8 cellular contexts compared by ENCODE assay signal in genomic region chr14:58199726-58200479, GRCh38. TPM values are rescaled to one million over a fixed set of nuclear protein-coding genes. Genes with fewer than 3 reads are reported as not detected.
DNase-seq lines count a peak whose midpoint lies in the region; ATAC-seq, FAIRE-seq and TF ChIP-seq lines count a peak whose summit lies in the region.

TSS of gene ACTR10 (plus strand) at chr14:58200149. CDS start at chr14:58200218, 69 bp downstream.

- H3K27ac Mint-ChIP-seq in activated T-cell treated with anti-CD3 and anti-CD28 coated beads, Interleukin-2, amount 50 U/mL, for 72 hours: peak within 1 kb of the TSS; percentile 98

- peak within 1 kb of the TSS; percentile 43; the same call in 1 of the 2 replicates for H3K9ac ChIP-seq in KMS-11

- TF ChIP-seq POLR2A in esophagus muscularis mucosa (IDR thresholded peaks at IDR 0.05; ENCODE audit: low read depth): no peak

- H3K36me3 ChIP-seq in KMS-11 (ENCODE audit: insufficient read depth) (no peaks in the 10 kb centered on the region), esophagus muscularis mucosa (peaks cover 0 to 22% (median 17%) of the 10 kb centered on the region in 4 donors), muscle layer of duodenum (ENCODE audit: control insufficient read depth in 1 of 2, insufficient read depth in 2 of 2, low read length in 2 of 2) (peaks cover 0 to 7% of the 10 kb centered on the region in 2 donors)

- H3K4me3 ChIP-seq in KMS-11 (IDR thresholded peaks at IDR 0.05; ENCODE audit: insufficient read depth, low read depth, low read length): no peak within 1 kb of the TSS
- peak within 1 kb of the TSS; percentile 74 to 97 (median 78) for H3K4me3 ChIP-seq in esophagus muscularis mucosa
- peak within 1 kb of the TSS; percentile 88 to 97 for H3K4me3 ChIP-seq in muscle layer of duodenum (ENCODE audit: low read depth in 1 of 2, low read length in 2 of 2)

- H3K9me3 ChIP-seq in esophagus muscularis mucosa (no peaks in the 10 kb centered on the region), muscle layer of duodenum (ENCODE audit: control insufficient read depth in 1 of 2, low read length in 2 of 2) (no peaks in the 10 kb centered on the region)

- H2AFZ ChIP-seq in KMS-11 (ENCODE audit: low read depth): peak within 1 kb of the TSS; percentile 87

- H3K4me3 Mint-ChIP-seq in activated T-cell treated with anti-CD3 and anti-CD28 coated beads, Interleukin-2, amount 50 U/mL, for 72 hours: peak within 1 kb of the TSS; percentile 92 to 99

- no peaks in the 10 kb centered on the region for H3K27me3 ChIP-seq in KMS-11 (ENCODE audit: insufficient read depth, low read depth)
- no peaks in the 10 kb centered on the region for H3K27me3 ChIP-seq in esophagus muscularis mucosa
- no peaks in the 10 kb centered on the region for H3K27me3 ChIP-seq in muscle layer of duodenum (ENCODE audit: low read depth, low read length)

- 0% methylated on average over 8 of the region's 78 CpGs for WGBS in esophagus muscularis mucosa

- H4K20me1 ChIP-seq in KMS-11 (ENCODE audit: insufficient read depth): no peaks in the 10 kb centered on the region

- H3K9me3 Mint-ChIP-seq in activated T-cell treated with anti-CD3 and anti-CD28 coated beads, Interleukin-2, amount 50 U/mL, for 72 hours: no peaks in the 10 kb centered on the region

- H3K27ac ChIP-seq in KMS-11: peak within 1 kb of the TSS; percentile 50; the same call in 1 of the 2 replicates
- peak within 1 kb of the TSS; percentile 92 to 94 (median 93) for H3K27ac ChIP-seq in esophagus muscularis mucosa (replicated peaks in 1 of 4)
- peak within 1 kb of the TSS; percentile 83 for H3K27ac ChIP-seq in muscle layer of duodenum (ENCODE audit: low read length)

- peaks cover 22% of the 10 kb centered on the region for H3K4me1 Mint-ChIP-seq in activated T-cell treated with anti-CD3 and anti-CD28 coated beads, Interleukin-2, amount 50 U/mL, for 72 hours (ENCODE audit: low read depth)

- H3K4me1 ChIP-seq in KMS-11 (ENCODE audit: low read depth, poor library complexity, severe bottlenecking) (peaks cover 7% of the 10 kb centered on the region), esophagus muscularis mucosa (peaks cover 12 to 30% (median 26%) of the 10 kb centered on the region in 4 donors), muscle layer of duodenum (ENCODE audit: control insufficient read depth in 1 of 2, insufficient read depth in 2 of 2, low read length in 2 of 2) (peaks cover 0 to 14% of the 10 kb centered on the region in 2 donors)

- ATAC-seq in GM21786 (IDR thresholded peaks at IDR 0.05; ENCODE audit: unreplicated experiment): peak; percentile 90
- peak; percentile 95 for ATAC-seq in activated T-cell treated with anti-CD3 and anti-CD28 coated beads, Interleukin-2, amount 50 U/mL, for 72 hours (replicated peaks in 1 of 2)

- no peak for FAIRE-seq in RCC 7860 (lab: Jason Lieb, UNC)

- H3K4me2 ChIP-seq in KMS-11: peak within 1 kb of the TSS; percentile 92

- DNase-seq in DMS79 treated with DMSO at 0.1 percent for 48 hours (lab: John Stamatoyannopoulos, UW) (peak; percentile 89), RCC 7860 (ENCODE audit: low spot score) (peak; percentile 44), esophagus muscularis mucosa (ENCODE audit: extremely low spot score) (peak; percentile 95)
- peak; percentile 93 for DNase-seq in activated T-cell treated with anti-CD3 and anti-CD28 coated beads, Interleukin-2, amount 50 U/mL, for 72 hours
- peak; percentile 70 for DNase-seq in stimulated activated CD8-positive, alpha-beta memory T cell treated with anti-CD3 and anti-CD28 coated beads, Interleukin-7, amount 100 ng/mL, for 24 hours (ENCODE audit: low read depth)

- no peaks in the 10 kb centered on the region for H3K27me3 Mint-ChIP-seq in activated T-cell treated with anti-CD3 and anti-CD28 coated beads, Interleukin-2, amount 50 U/mL, for 72 hours (ENCODE audit: low read depth)

- H3K36me3 Mint-ChIP-seq in activated T-cell treated with anti-CD3 and anti-CD28 coated beads, Interleukin-2, amount 50 U/mL, for 72 hours (ENCODE audit: insufficient read depth in 2 of 2): peaks cover 2 to 3% of the 10 kb centered on the region in 2 donors

- H3K79me2 ChIP-seq in KMS-11 (ENCODE audit: insufficient read depth, low read depth): peaks cover 18% of the 10 kb centered on the region; the same call in 1 of the 2 replicates

- no peak for TF ChIP-seq CTCF in KMS-11 (conservative IDR thresholded peaks at IDR 0.05; ENCODE audit: low read depth, low read length)
- TF ChIP-seq CTCF in esophagus muscularis mucosa (IDR thresholded peaks at IDR 0.05): peak in 1 of 3 experiments; percentile 8

- TF ChIP-seq EP300 in esophagus muscularis mucosa (IDR thresholded peaks at IDR 0.05): no peak

- intact Hi-C loops in esophagus muscularis mucosa (cut with DNase I): loop anchor here (5.0 kb wide), 1 partner anchor 37 kb away; no protein-coding TSS in a partner anchor

RNA-seq across cellular contexts. Expression of gene ACTR10, which starts in this region (rescaled TPM):
- total RNA-seq in activated T-cell treated with anti-CD3 and anti-CD28 coated beads, Interleukin-2, amount 50 U/mL, for 72 hours: 10 to 100 TPM; 44.6 to 47.0 TPM
- 10 to 100 TPM; 47.9 to 75.7 (median 60.5) TPM for total RNA-seq in esophagus muscularis mucosa

Comparison
In these comparisons a context has a peak if more than half of its experiments do, and no peak if none do; other contexts are left out.
1. DNase-seq: peak in every context shown above with its lines; median percentile 95 in esophagus muscularis mucosa; 93 in activated T-cell treated with anti-CD3 and anti-CD28 coated beads, Interleukin-2, amount 50 U/mL, for 72 hours; 89 in DMS79 treated with DMSO at 0.1 percent for 48 hours; 70 in stimulated activated CD8-positive, alpha-beta memory T cell treated with anti-CD3 and anti-CD28 coated beads, Interleukin-7, amount 100 ng/mL, for 24 hours; 44 in RCC 7860.